32 cellular contexts compared by ENCODE assay signal in genomic region chr1:38829368-38829767, GRCh38. TPM values are rescaled to one million over a fixed set of nuclear protein-coding genes. Genes with fewer than 3 reads are reported as not detected.
"Had no signal": no experiment of that assay in that cellular context is flagged by ENCODE, and none has a peak within 500 bp of the region (broad histone marks: within the 10 kb centered on the region; RNA-seq: fewer than 3 reads in every experiment).

No MANE protein-coding gene starts in this region.

- H3K27ac ChIP-seq: brain microvascular endothelial cell, epithelial cell of prostate, esophagus squamous epithelium, foreskin keratinocyte, gastrocnemius medialis, WERI-Rb-1 had no signal

- DNase-seq: activated B cell treated with CpG ODN at 0.5 μM for 24 hours; activated CD4-positive, alpha-beta T cell treated with anti-CD3 and anti-CD28 coated beads for 48 hours; activated CD4-positive, alpha-beta T cell treated with anti-CD3 and anti-CD28 coated beads, Interleukin-2, amount 50 U/mL, for 1 hour; activated CD4-positive, alpha-beta T cell treated with anti-CD3 and anti-CD28 coated beads, Interleukin-2, amount 50 U/mL, for 48 hours; activated CD8-positive, alpha-beta memory T cell treated with anti-CD3 and anti-CD28 coated beads for 24 hours; activated CD8-positive, alpha-beta T cell treated with anti-CD3 and anti-CD28 coated beads for 36 hours; activated effector memory CD4-positive, alpha-beta T cell treated with Interleukin-2 at 50 U/mL for 16 hours; activated gamma-delta T cell treated with Interleukin-2 at 50 U/mL for 16 hours; activated naive CD4-positive, alpha-beta T cell treated with anti-CD3 and anti-CD28 coated beads, Interleukin-2, amount 50 U/mL, for 16 hours; activated naive CD4-positive, alpha-beta T cell treated with Interleukin-2 at 50 U/mL for 16 hours; activated T-cell treated with anti-CD3 and anti-CD28 coated beads, Interleukin-2, amount 50 U/mL, for 4 hours; amniotic stem cell; anterior cingulate cortex; brain microvascular endothelial cell; cortex of kidney; effector CD8-positive, alpha-beta T cell; esophagus squamous epithelium; foreskin keratinocyte; gastrocnemius medialis; T-helper 1 cell; T-helper 17 cell; T1000; WERI-Rb-1 had no signal

- ATAC-seq: activated CD4-positive, CD25-positive, alpha-beta regulatory T cell treated with anti-CD3 and anti-CD28 coated beads, Interleukin-2, amount 50 U/mL, for 24 hours; activated CD8-positive, alpha-beta T cell treated with anti-CD3 and anti-CD28 coated beads for 36 hours; activated T-cell treated with anti-CD3 and anti-CD28 coated beads, Interleukin-2, amount 50 U/mL, for 4 hours; activated T-helper 17 cell treated with anti-CD3 and anti-CD28 coated beads, Interleukin-2, amount 50 U/mL, for 72 hours; foreskin keratinocyte; gastrocnemius medialis; T-helper 17 cell had no signal

- H3K4me3 ChIP-seq: esophagus squamous epithelium, gastrocnemius medialis had no signal

- H3K4me1 ChIP-seq: esophagus squamous epithelium, foreskin keratinocyte, gastrocnemius medialis had no signal

- H3K9me3 ChIP-seq: esophagus squamous epithelium, gastrocnemius medialis had no signal

- H3K36me3 ChIP-seq: brain microvascular endothelial cell, esophagus squamous epithelium, gastrocnemius medialis, WERI-Rb-1 had no signal

RNA-seq across cellular contexts. Expression of gene GJA9, which starts 52.0 kb away (rescaled TPM):
- total RNA-seq: activated B cell treated with CpG ODN at 0.5 μM for 24 hours; activated CD8-positive, alpha-beta T cell treated with anti-CD3 and anti-CD28 coated beads for 36 hours; activated T-cell treated with anti-CD3 and anti-CD28 coated beads, Interleukin-2, amount 50 U/mL, for 4 hours; activated T-helper 17 cell treated with anti-CD3 and anti-CD28 coated beads, Interleukin-2, amount 50 U/mL, for 72 hours; astrocyte; cardiac septum; cerebellum; dermis microvascular lymphatic vessel endothelial cell; endothelial cell of umbilical vein; gastrocnemius medialis; glomerular endothelial cell; T-helper 17 cell had no signal
